8 cellular contexts compared by ENCODE assay signal in the genomic region with DNA sequence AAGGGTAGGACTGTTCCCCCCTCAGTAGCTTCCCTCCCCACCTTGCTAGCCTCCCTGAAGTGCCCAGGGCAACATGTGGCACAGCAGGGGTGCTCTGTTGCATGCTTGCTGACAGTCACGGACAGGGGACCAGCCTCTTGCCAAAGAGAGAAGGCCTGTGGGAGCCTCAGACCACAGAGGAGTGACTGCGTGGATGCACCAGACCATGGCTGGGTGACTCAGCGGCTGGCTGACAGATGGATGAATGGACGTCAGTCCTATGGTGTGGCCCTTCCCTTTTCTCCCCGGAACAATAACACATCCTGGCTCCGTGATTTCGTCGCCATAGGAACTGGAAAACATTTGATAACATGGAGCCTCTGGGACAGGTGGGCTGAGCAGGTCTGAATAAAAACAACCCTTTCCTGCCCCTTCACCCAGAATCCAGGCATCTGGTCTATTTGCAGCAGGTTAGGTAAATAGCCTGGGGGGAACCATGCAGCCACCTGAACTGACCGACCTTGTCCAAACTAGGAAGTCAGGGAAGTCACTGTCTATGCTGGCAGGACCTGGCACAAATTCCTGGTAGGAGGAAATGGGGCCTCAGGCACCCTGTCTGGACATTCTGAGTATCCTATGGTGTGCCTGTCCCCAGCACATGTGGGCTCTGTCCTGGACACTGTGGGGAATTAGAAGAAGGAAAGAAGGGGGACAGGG. TPM values are rescaled to one million over a fixed set of nuclear protein-coding genes. Genes with fewer than 3 reads are reported as not detected.
DNase-seq lines count a peak whose midpoint lies in the region; ATAC-seq and TF ChIP-seq lines count a peak whose summit lies in the region.

No MANE protein-coding gene starts in this region.

- DNase-seq in Right ventricle myocardium superior (peak; percentile 73), left ventricle myocardium inferior (no peak), NCI-H2171 treated with DMSO at 0.1 percent for 48 hours (lab: John Stamatoyannopoulos, UW) (peak; percentile 87), astrocyte of the spinal cord (ENCODE audit: low read depth, low spot score) (peak; percentile 95), left kidney (ENCODE audit: low read depth, low spot score) (peak; percentile 88)
- DNase-seq in activated CD4-positive, alpha-beta T cell treated with anti-CD3 and anti-CD28 coated beads for 36 hours, result no peak
- DNase-seq in stimulated activated naive CD8-positive, alpha-beta T cell treated with anti-CD3 and anti-CD28 coated beads, Interleukin-15, amount 100 ng/mL, for 72 hours, result no peak

- ATAC-seq in Right ventricle myocardium superior (ENCODE audit: poor library complexity) (peak; percentile 63), HG03175 (IDR thresholded peaks at IDR 0.05; ENCODE audit: unreplicated experiment) (no peak)
- ATAC-seq in activated CD4-positive, alpha-beta T cell treated with anti-CD3 and anti-CD28 coated beads for 36 hours, result no peak
- no peak for ATAC-seq in stimulated activated naive CD8-positive, alpha-beta T cell treated with anti-CD3 and anti-CD28 coated beads, Interleukin-15, amount 100 ng/mL, for 72 hours

- H3K4me1 Mint-ChIP-seq in activated CD4-positive, alpha-beta T cell treated with anti-CD3 and anti-CD28 coated beads for 36 hours, result peaks cover 3% of the 10 kb centered on the region
- peaks cover 10% of the 10 kb centered on the region for H3K4me1 Mint-ChIP-seq in stimulated activated naive CD8-positive, alpha-beta T cell treated with anti-CD3 and anti-CD28 coated beads, Interleukin-15, amount 100 ng/mL, for 72 hours

- no peaks in the 10 kb centered on the region for H3K36me3 Mint-ChIP-seq in activated CD4-positive, alpha-beta T cell treated with anti-CD3 and anti-CD28 coated beads for 36 hours (ENCODE audit: low read depth)

- TF ChIP-seq CTCF in left ventricle myocardium inferior (IDR thresholded peaks at IDR 0.05; ENCODE audit: borderline replicate concordance) (no peak), astrocyte of the spinal cord (IDR thresholded peaks at IDR 0.05; ENCODE audit: low read depth, low read length) (no peak)

- H3K4me3 ChIP-seq in left ventricle myocardium inferior (no peak overlapping the region), astrocyte of the spinal cord (ENCODE audit: low read depth, low read length) (no peak overlapping the region)

- no peak overlapping the region for H3K27ac ChIP-seq in left ventricle myocardium inferior (replicated peaks)

- H3K27me3 ChIP-seq in left ventricle myocardium inferior (ENCODE audit: low read depth), result no peaks in the 10 kb centered on the region

- no peak overlapping the region for H3K4me3 Mint-ChIP-seq in activated CD4-positive, alpha-beta T cell treated with anti-CD3 and anti-CD28 coated beads for 36 hours
- H3K4me3 Mint-ChIP-seq in stimulated activated naive CD8-positive, alpha-beta T cell treated with anti-CD3 and anti-CD28 coated beads, Interleukin-15, amount 100 ng/mL, for 72 hours, result no peak overlapping the region

- in situ Hi-C loops in astrocyte of the spinal cord (cut with HindIII; ENCODE audit: low sequenced_read_pairs), result no loop called here

- peaks cover 17% of the 10 kb centered on the region for H3K4me1 ChIP-seq in left ventricle myocardium inferior

- H3K27me3 Mint-ChIP-seq in activated CD4-positive, alpha-beta T cell treated with anti-CD3 and anti-CD28 coated beads for 36 hours, result no peaks in the 10 kb centered on the region
- peaks cover under 1% of the 10 kb centered on the region for H3K27me3 Mint-ChIP-seq in stimulated activated naive CD8-positive, alpha-beta T cell treated with anti-CD3 and anti-CD28 coated beads, Interleukin-15, amount 100 ng/mL, for 72 hours

- CTCF ChIA-PET in activated CD4-positive, alpha-beta T cell treated with anti-CD3 and anti-CD28 coated beads for 36 hours (lab: Charles Lee), result interaction anchor here (0.6 kb wide), 1 partner anchor 805 kb away, joined by 3 read pairs; no protein-coding TSS in a partner anchor

- intact Hi-C loops in Right ventricle myocardium superior (cut with DNase I) (no loop called here), left ventricle myocardium inferior (cut with micrococcal nuclease) (loop anchor here (10.0 kb wide), 1 partner anchor 129 kb away; no protein-coding TSS in a partner anchor)
- intact Hi-C loops in activated CD4-positive, alpha-beta T cell treated with anti-CD3 and anti-CD28 coated beads for 36 hours (cut with DNase I, micrococcal nuclease), result no loop called here

- H3K27ac Mint-ChIP-seq in activated CD4-positive, alpha-beta T cell treated with anti-CD3 and anti-CD28 coated beads for 36 hours, result no peak overlapping the region
- H3K27ac Mint-ChIP-seq in stimulated activated naive CD8-positive, alpha-beta T cell treated with anti-CD3 and anti-CD28 coated beads, Interleukin-15, amount 100 ng/mL, for 72 hours, result no peak overlapping the region

- H3K36me3 ChIP-seq in left ventricle myocardium inferior, result no peaks in the 10 kb centered on the region

- POLR2A ChIA-PET in activated CD4-positive, alpha-beta T cell treated with anti-CD3 and anti-CD28 coated beads for 36 hours (lab: Charles Lee), result no interaction called here

- H3K9me3 ChIP-seq in left ventricle myocardium inferior (replicated peaks), result no peaks in the 10 kb centered on the region

- no peaks in the 10 kb centered on the region for H3K9me3 Mint-ChIP-seq in activated CD4-positive, alpha-beta T cell treated with anti-CD3 and anti-CD28 coated beads for 36 hours (ENCODE audit: low read depth)
- H3K9me3 Mint-ChIP-seq in stimulated activated naive CD8-positive, alpha-beta T cell treated with anti-CD3 and anti-CD28 coated beads, Interleukin-15, amount 100 ng/mL, for 72 hours, result no peaks in the 10 kb centered on the region

RNA-seq across cellular contexts. Expression of a gene that starts 53.3 kb away (rescaled TPM):
- total RNA-seq in Right ventricle myocardium superior (106 TPM), left ventricle myocardium inferior (108 TPM)
- 10 to 100 TPM; 30.8 to 34.1 TPM for total RNA-seq in activated CD4-positive, alpha-beta T cell treated with anti-CD3 and anti-CD28 coated beads for 36 hours

Comparison
In these comparisons a context has a peak if more than half of its experiments do, and no peak if none do; other contexts are left out.
1. DNase-seq: peak in Right ventricle myocardium superior (single experiment), NCI-H2171 treated with DMSO at 0.1 percent for 48 hours (single experiment), astrocyte of the spinal cord (single experiment) and left kidney (single experiment); none in left ventricle myocardium inferior (single experiment), activated CD4-positive, alpha-beta T cell treated with anti-CD3 and anti-CD28 coated beads for 36 hours (single experiment) and stimulated activated naive CD8-positive, alpha-beta T cell treated with anti-CD3 and anti-CD28 coated beads, Interleukin-15, amount 100 ng/mL, for 72 hours (0 of 2).